11 cellular contexts compared by ENCODE assay signal in genomic region chr11:68412593-68413475, GRCh38. TPM values are rescaled to one million over a fixed set of nuclear protein-coding genes. Genes with fewer than 3 reads are reported as not detected.
DNase-seq lines count a peak whose midpoint lies in the region; ATAC-seq and TF ChIP-seq lines count a peak whose summit lies in the region.
"Had no signal": no experiment of that assay in that cellular context is flagged by ENCODE, and none has a peak within 500 bp of the region (broad histone marks: within the 10 kb centered on the region; RNA-seq: fewer than 3 reads in every experiment).

No MANE protein-coding gene starts in this region.

- no peaks in the 10 kb centered on the region for H3K36me3 Mint-ChIP-seq in activated T-helper 17 cell treated with anti-CD3 and anti-CD28 coated beads, Interleukin-2, amount 50 U/mL, for 72 hours (ENCODE audit: low read depth)
- H3K36me3 Mint-ChIP-seq in memory B cell: peaks cover 7% of the 10 kb centered on the region

- ATAC-seq in GM18502 (IDR thresholded peaks at IDR 0.05; ENCODE audit: poor library complexity, unreplicated experiment): peak; percentile 72
- ATAC-seq in activated T-helper 17 cell treated with anti-CD3 and anti-CD28 coated beads, Interleukin-2, amount 50 U/mL, for 72 hours (replicated peaks): peak; percentile 92
- ATAC-seq in memory B cell (ENCODE audit: low read depth): peak; percentile 78

- H3K4me1 Mint-ChIP-seq in activated T-helper 17 cell treated with anti-CD3 and anti-CD28 coated beads, Interleukin-2, amount 50 U/mL, for 72 hours: peaks cover 6% of the 10 kb centered on the region
- peaks cover 17% of the 10 kb centered on the region for H3K4me1 Mint-ChIP-seq in memory B cell

- TF ChIP-seq CTCF in GM10248 (IDR thresholded peaks at IDR 0.05; ENCODE audit: control extremely low read depth, extremely low read depth, low read depth, missing control alignments): no peak
- TF ChIP-seq CTCF in WERI-Rb-1 (IDR thresholded peaks at IDR 0.05; ENCODE audit: low read depth, low read length): no peak
- TF ChIP-seq CTCF in A673 (conservative IDR thresholded peaks at IDR 0.05; ENCODE audit: low read depth, low read length): no peak

- no peaks in the 10 kb centered on the region for H3K4me1 ChIP-seq in effector memory CD4-positive, alpha-beta T cell (ENCODE audit: control insufficient read depth, insufficient read depth, low read length, poor library complexity, severe bottlenecking)
- no peaks in the 10 kb centered on the region for H3K4me1 ChIP-seq in A673 (ENCODE audit: insufficient read depth, low read length, poor library complexity, severe bottlenecking)
- H3K4me1 ChIP-seq: testis had no signal

- H3K4me3 ChIP-seq in effector memory CD4-positive, alpha-beta T cell (ENCODE audit: insufficient read depth, low read depth, low read length, poor library complexity, severe bottlenecking): no peak overlapping the region
- H3K4me3 ChIP-seq in WERI-Rb-1 (ENCODE audit: low read depth, low read length) (no peak overlapping the region), A673 (ENCODE audit: low read depth, low read length, poor library complexity, severe bottlenecking) (no peak overlapping the region)
- H3K4me3 ChIP-seq: PC-9, testis had no signal

- H3K27me3 Mint-ChIP-seq in activated T-helper 17 cell treated with anti-CD3 and anti-CD28 coated beads, Interleukin-2, amount 50 U/mL, for 72 hours: no peaks in the 10 kb centered on the region
- no peaks in the 10 kb centered on the region for H3K27me3 Mint-ChIP-seq in memory B cell

- intact Hi-C loops in A673 (cut with micrococcal nuclease; ENCODE audit: unreplicated experiment): no loop called here

- BruUV-seq in A673 (replicated peaks; lab: Mats Ljungman, UMichigan): no TSS peak

- POLR2A ChIA-PET in GM10248 (lab: Yijun Ruan, JAX) (no interaction called here), A673 (lab: Charles Lee; ENCODE audit: low non-redundant PET) (no interaction called here)

- DNase-seq in AG08395 (ENCODE audit: low spot score) (peak; percentile 91), memory B cell (ENCODE audit: low spot score in 2 of 2) (no peak), GM10248 (ENCODE audit: extremely low spot score) (no peak), WERI-Rb-1 (no peak), A673 (ENCODE audit: low spot score) (no peak)
- no peak for DNase-seq in effector memory CD4-positive, alpha-beta T cell
- DNase-seq: PC-9, testis had no signal

- no peaks in the 10 kb centered on the region for H3K9me3 Mint-ChIP-seq in activated T-helper 17 cell treated with anti-CD3 and anti-CD28 coated beads, Interleukin-2, amount 50 U/mL, for 72 hours
- H3K9me3 Mint-ChIP-seq in memory B cell: no peaks in the 10 kb centered on the region
- H3K9me3 Mint-ChIP-seq: nephron had no signal

- H3K27me3 ChIP-seq in effector memory CD4-positive, alpha-beta T cell (replicated peaks; ENCODE audit: control insufficient read depth, insufficient read depth, low read length, poor library complexity, severe bottlenecking): no peaks in the 10 kb centered on the region
- no peaks in the 10 kb centered on the region for H3K27me3 ChIP-seq in WERI-Rb-1 (ENCODE audit: insufficient read depth, low read depth, severe bottlenecking)
- no peaks in the 10 kb centered on the region for H3K27me3 ChIP-seq in A673 (replicated peaks; ENCODE audit: insufficient read depth, low read depth, low read length, poor library complexity)
- H3K27me3 ChIP-seq: testis had no signal

- H3K36me3 ChIP-seq in effector memory CD4-positive, alpha-beta T cell (ENCODE audit: control insufficient read depth, insufficient read depth, low read length): no peaks in the 10 kb centered on the region
- peaks cover 53% of the 10 kb centered on the region for H3K36me3 ChIP-seq in WERI-Rb-1
- H3K36me3 ChIP-seq in A673 (ENCODE audit: insufficient read depth, low read length, poor library complexity, severe bottlenecking): peaks cover 68% of the 10 kb centered on the region

- no peak overlapping the region for H3K4me3 Mint-ChIP-seq in activated T-helper 17 cell treated with anti-CD3 and anti-CD28 coated beads, Interleukin-2, amount 50 U/mL, for 72 hours
- no peak overlapping the region for H3K4me3 Mint-ChIP-seq in memory B cell
- H3K4me3 Mint-ChIP-seq: nephron had no signal

- peak overlapping the region; percentile 13 for H3K27ac Mint-ChIP-seq in activated T-helper 17 cell treated with anti-CD3 and anti-CD28 coated beads, Interleukin-2, amount 50 U/mL, for 72 hours
- H3K27ac Mint-ChIP-seq in memory B cell: peak overlapping the region; percentile 38

- H3K9me3 ChIP-seq in effector memory CD4-positive, alpha-beta T cell (ENCODE audit: control insufficient read depth, low read length): no peaks in the 10 kb centered on the region
- H3K9me3 ChIP-seq in WERI-Rb-1 (ENCODE audit: severe bottlenecking): no peaks in the 10 kb centered on the region
- H3K9me3 ChIP-seq in A673 (ENCODE audit: low read depth, low read length, poor library complexity, severe bottlenecking): no peaks in the 10 kb centered on the region
- H3K9me3 ChIP-seq: testis had no signal

- CTCF ChIA-PET in GM10248 (lab: Yijun Ruan, JAX): interaction anchor here (0.9 to 2.4 kb wide), 5 partner anchors 10 to 115 kb away, joined by 3 to 8 read pairs (median 4); no protein-coding TSS in a partner anchor
- CTCF ChIA-PET in A673 (lab: Charles Lee): no interaction called here

- no peak overlapping the region for H3K27ac ChIP-seq in effector memory CD4-positive, alpha-beta T cell (ENCODE audit: insufficient read depth, low read length, poor library complexity, severe bottlenecking)
- no peak overlapping the region for H3K27ac ChIP-seq in WERI-Rb-1
- no peak overlapping the region for H3K27ac ChIP-seq in A673 (ENCODE audit: low read depth, low read length, poor library complexity, severe bottlenecking)
- H3K27ac ChIP-seq: PC-9, testis had no signal

RNA-seq across cellular contexts. Expression of gene PPP6R3, which starts 47.7 kb away (rescaled TPM):
- 100 to 1,000 TPM; 110 to 138 TPM for total RNA-seq in activated T-helper 17 cell treated with anti-CD3 and anti-CD28 coated beads, Interleukin-2, amount 50 U/mL, for 72 hours
- 153 and 158 TPM in 2 replicates for total RNA-seq in A673 (2021)
